Comparison of ENCODE assay signal across 20 cellular contexts in the genomic region with DNA sequence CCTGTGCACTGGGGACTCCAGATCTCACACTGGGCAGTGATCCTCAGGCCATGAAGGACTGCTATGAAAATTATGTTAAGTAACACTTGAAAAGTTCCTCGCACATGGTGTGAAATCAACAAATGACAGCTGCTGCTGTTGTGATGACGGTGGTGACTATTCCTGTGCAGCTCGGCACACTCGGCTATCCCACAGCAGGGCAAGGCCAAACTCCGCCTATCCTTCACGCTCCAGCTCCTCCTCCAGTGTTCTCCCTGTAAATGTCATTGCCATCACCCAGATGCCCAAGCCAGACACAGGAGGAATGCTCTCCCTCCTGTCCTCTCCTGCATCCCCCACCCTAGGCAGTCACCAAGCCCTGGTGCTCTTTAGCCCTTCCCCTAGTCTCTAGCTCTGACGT. TPM values are rescaled to one million over a fixed set of nuclear protein-coding genes. Genes with fewer than 3 reads are reported as not detected.
DNase-seq lines count a peak whose midpoint lies in the region; ATAC-seq, FAIRE-seq and TF ChIP-seq lines count a peak whose summit lies in the region.
"Had no signal": no experiment of that assay in that cellular context is flagged by ENCODE, and none has a peak within 500 bp of the region (broad histone marks: within the 10 kb centered on the region; RNA-seq: fewer than 3 reads in every experiment).

No MANE protein-coding gene starts in this region.

- H3K4me1 ChIP-seq in adrenal gland (replicated peaks in 1 of 2) (no peaks in the 10 kb centered on the region), right atrium auricular region (peaks cover 0 to 18% of the 10 kb centered on the region in 2 donors), thyroid gland (peaks cover 17 to 18% of the 10 kb centered on the region in 2 donors)
- H3K4me1 ChIP-seq: upper lobe of right lung had no signal

- no peak overlapping the region for H3K27ac ChIP-seq in adrenal gland
- peak overlapping the region; percentile 82 to 94 for H3K27ac ChIP-seq in right atrium auricular region
- H3K27ac ChIP-seq in thyroid gland: peak overlapping the region; percentile 25 to 78 (median 68)
- H3K27ac ChIP-seq: 22Rv1; BLaER1 treated with 17β-estradiol and CSF1 and Interleukin-3, amounts not matched to agents 10 nM and 100 nM; brain microvascular endothelial cell; hepatocyte; parathyroid adenoma; upper lobe of right lung had no signal

- peaks cover 6% of the 10 kb centered on the region in 2 donors for H3K4me1 Mint-ChIP-seq in effector memory CD8-positive, alpha-beta T cell (ENCODE audit: low read depth in 2 of 2)

- no peak overlapping the region for H3K27ac Mint-ChIP-seq in effector memory CD8-positive, alpha-beta T cell
- H3K27ac Mint-ChIP-seq: activated naive CD4-positive, alpha-beta T cell treated with anti-CD3 and anti-CD28 coated beads, Interleukin-2, amount 50 U/mL, for 24 hours; IgD-negative memory B cell had no signal

- no peaks in the 10 kb centered on the region for H3K9me3 Mint-ChIP-seq in effector memory CD8-positive, alpha-beta T cell
- H3K9me3 Mint-ChIP-seq: activated naive CD4-positive, alpha-beta T cell treated with anti-CD3 and anti-CD28 coated beads, Interleukin-2, amount 50 U/mL, for 24 hours; IgD-negative memory B cell had no signal

- no peak for TF ChIP-seq CTCF in adrenal gland (IDR thresholded peaks at IDR 0.05)
- TF ChIP-seq CTCF in right atrium auricular region (IDR thresholded peaks at IDR 0.05): no peak
- TF ChIP-seq CTCF in thyroid gland (IDR thresholded peaks at IDR 0.05): no peak

- no peak for FAIRE-seq in RCC 7860 (lab: Jason Lieb, UNC)

- no peak overlapping the region for H3K4me3 ChIP-seq in adrenal gland
- H3K4me3 ChIP-seq in right atrium auricular region: no peak overlapping the region
- no peak overlapping the region for H3K4me3 ChIP-seq in thyroid gland (replicated peaks in 1 of 3)
- H3K4me3 ChIP-seq: BLaER1 treated with 17β-estradiol and CSF1 and Interleukin-3, amounts not matched to agents 10 nM and 100 nM; hepatocyte; upper lobe of right lung had no signal

- H3K36me3 ChIP-seq in adrenal gland (replicated peaks in 1 of 2): no peaks in the 10 kb centered on the region
- no peaks in the 10 kb centered on the region for H3K36me3 ChIP-seq in right atrium auricular region
- no peaks in the 10 kb centered on the region for H3K36me3 ChIP-seq in thyroid gland
- H3K36me3 ChIP-seq: brain microvascular endothelial cell, upper lobe of right lung had no signal

- H3K27me3 Mint-ChIP-seq in effector memory CD8-positive, alpha-beta T cell: peaks cover 6 to 43% of the 10 kb centered on the region in 2 donors
- H3K27me3 Mint-ChIP-seq: activated naive CD4-positive, alpha-beta T cell treated with anti-CD3 and anti-CD28 coated beads, Interleukin-2, amount 50 U/mL, for 24 hours had no signal

- no peaks in the 10 kb centered on the region for H3K27me3 ChIP-seq in adrenal gland
- no peaks in the 10 kb centered on the region for H3K27me3 ChIP-seq in right atrium auricular region
- H3K27me3 ChIP-seq in thyroid gland: no peaks in the 10 kb centered on the region
- H3K27me3 ChIP-seq: BLaER1 treated with 17β-estradiol and CSF1 and Interleukin-3, amounts not matched to agents 10 nM and 100 nM; brain microvascular endothelial cell; hepatocyte; upper lobe of right lung had no signal

- H3K9me3 ChIP-seq in adrenal gland (replicated peaks in 1 of 3) (no peaks in the 10 kb centered on the region), right atrium auricular region (no peaks in the 10 kb centered on the region), thyroid gland (no peaks in the 10 kb centered on the region)
- H3K9me3 ChIP-seq: BLaER1 treated with 17β-estradiol and CSF1 and Interleukin-3, amounts not matched to agents 10 nM and 100 nM; upper lobe of right lung had no signal

- intact Hi-C loops in adrenal gland (cut with DNase I): no loop called here
- intact Hi-C loops in thyroid gland (cut with DNase I): no loop called here

- TF ChIP-seq POLR2A in adrenal gland (IDR thresholded peaks at IDR 0.05) (no peak), thyroid gland (IDR thresholded peaks at IDR 0.05) (peak in 1 of 2 donors; percentile 42)

- H3K4me3 Mint-ChIP-seq in effector memory CD8-positive, alpha-beta T cell: no peak overlapping the region
- H3K4me3 Mint-ChIP-seq: activated naive CD4-positive, alpha-beta T cell treated with anti-CD3 and anti-CD28 coated beads, Interleukin-2, amount 50 U/mL, for 24 hours; IgD-negative memory B cell had no signal

- no peak for ATAC-seq in effector memory CD8-positive, alpha-beta T cell (replicated peaks)
- ATAC-seq: upper lobe of right lung had no signal

- H3K36me3 Mint-ChIP-seq in effector memory CD8-positive, alpha-beta T cell (ENCODE audit: insufficient read depth): peaks cover 3% of the 10 kb centered on the region
- H3K36me3 Mint-ChIP-seq: activated naive CD4-positive, alpha-beta T cell treated with anti-CD3 and anti-CD28 coated beads, Interleukin-2, amount 50 U/mL, for 24 hours; IgD-negative memory B cell had no signal

- peak; percentile 73 for DNase-seq in DMS 273 (lab: John Stamatoyannopoulos, UW; ENCODE audit: unreplicated experiment)
- DNase-seq in DMS 273 treated with DMSO at 0.1 percent for 48 hours (lab: John Stamatoyannopoulos, UW): no peak
- peak; percentile 8 to 72 (median 36) for DNase-seq in adrenal gland
- DNase-seq in right atrium auricular region (ENCODE audit: low spot score): peak; percentile 69
- DNase-seq in thyroid gland: peak; percentile 90 to 93
- DNase-seq in SIG-M5 (lab: John Stamatoyannopoulos, UW): no peak
- DNase-seq in RCC 7860 (ENCODE audit: low spot score): no peak
- DNase-seq in effector memory CD8-positive, alpha-beta T cell: no peak
- DNase-seq: brain microvascular endothelial cell; NCI-H2227 treated with DMSO at 0.1 percent for 48 hours; stimulated activated naive CD4-positive, alpha-beta T cell treated with Interleukin-2 at 50 U/mL for 16 hours; upper lobe of right lung had no signal

- WGBS in adrenal gland, 4 donors: 37 to 46% (median 41%) methylated on average over 5 to 7 of the region's 7 CpGs
- WGBS in thyroid gland, 2 donors: 29 to 37% methylated on average over 7 of the region's 7 CpGs

RNA-seq across cellular contexts. Expression of a gene that starts 31.3 kb away (rescaled TPM):
- total RNA-seq in adrenal gland: 1 to 10 TPM in 4 of 8 donors, under 1 TPM in 3, not detected in 1; 0.24 to 6.2 (median 1.0) TPM
- polyA plus RNA-seq in adrenal gland: 10 to 100 TPM in 1 of 3 donors, 1 to 10 TPM in 2; 2.3 to 11.9 (median 2.4) TPM
- 10 to 100 TPM in 1 of 2 donors, 1 to 10 TPM in 1; 8.1 to 17.1 TPM for total RNA-seq in right atrium auricular region
- 10 to 100 TPM; 12.0 to 24.2 (median 20.1) TPM for total RNA-seq in thyroid gland
- total RNA-seq: dermis microvascular lymphatic vessel endothelial cell had no signal
- polyA plus RNA-seq: IgD-negative memory B cell had no signal

RNA-seq across cellular contexts. Expression of a gene that starts 37.3 kb away (rescaled TPM):
- 10 to 100 TPM in 7 of 8 donors, 1 to 10 TPM in 1; 9.6 to 16.9 (median 13.4) TPM for total RNA-seq in adrenal gland
- 1 to 10 TPM; 2.7 to 7.9 (median 5.4) TPM for polyA plus RNA-seq in adrenal gland
- 10 to 100 TPM in 1 of 2 donors, 1 to 10 TPM in 1; 8.1 to 13.6 TPM for total RNA-seq in right atrium auricular region
- total RNA-seq in thyroid gland: 10 to 100 TPM; 16.0 to 22.8 (median 21.1) TPM

RNA-seq across cellular contexts. Expression of a gene that starts 44.6 kb away (rescaled TPM):
- total RNA-seq in adrenal gland: 10 to 100 TPM in 2 of 8 donors, 1 to 10 TPM in 2, under 1 TPM in 3, not detected in 1; 0.11 to 35.0 (median 1.3) TPM
- 10 to 100 TPM in 1 of 3 donors, 1 to 10 TPM in 2; 4.1 to 14.2 (median 10.0) TPM for polyA plus RNA-seq in adrenal gland
- total RNA-seq in right atrium auricular region: 100 to 1,000 TPM in 1 of 2 donors, 10 to 100 TPM in 1; 81.4 to 223 TPM
- under 1 TPM in 1 of 4 donors, not detected in 3; 0.13 TPM for total RNA-seq in thyroid gland
- total RNA-seq: dermis microvascular lymphatic vessel endothelial cell, kidney epithelial cell, upper lobe of right lung had no signal

Comparison
In these comparisons a context has a peak if more than half of its experiments do, and no peak if none do; other contexts are left out.
1. DNase-seq: peak in DMS 273 (single experiment), adrenal gland (7 of 7), right atrium auricular region (single experiment) and thyroid gland (2 of 2); none in DMS 273 treated with DMSO at 0.1 percent for 48 hours (single experiment), SIG-M5 (single experiment), RCC 7860 (single experiment) and effector memory CD8-positive, alpha-beta T cell (0 of 3).
2. H3K27ac ChIP-seq: peak in right atrium auricular region (2 of 2) and thyroid gland (3 of 3); none in adrenal gland (0 of 5).